ENCODE assay signal across 21 cellular contexts in the genomic region with DNA sequence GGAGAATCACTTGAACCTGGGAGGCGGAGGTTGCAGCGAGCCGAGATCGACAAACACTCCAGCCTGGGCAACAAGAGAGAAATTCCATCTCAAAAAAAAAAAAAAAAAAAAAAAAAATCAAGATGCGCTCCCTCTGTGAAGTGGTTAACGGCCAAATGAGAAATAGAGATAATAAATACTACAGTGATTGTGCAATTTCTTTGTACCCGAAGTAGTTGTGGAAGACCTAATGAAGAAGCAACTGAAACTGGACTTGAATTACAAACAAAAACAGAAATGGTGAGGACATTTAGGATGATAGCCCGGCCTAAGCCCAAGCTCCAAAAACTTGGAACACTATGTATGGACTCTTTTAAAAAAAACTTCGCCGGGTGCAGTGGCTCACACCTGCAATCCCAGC. TPM values are rescaled to one million over a fixed set of nuclear protein-coding genes. Genes with fewer than 3 reads are reported as not detected.
DNase-seq lines count a peak whose midpoint lies in the region; ATAC-seq and TF ChIP-seq lines count a peak whose summit lies in the region.
"Had no signal": no experiment of that assay in that cellular context is flagged by ENCODE, and none has a peak within 500 bp of the region (broad histone marks: within the 10 kb centered on the region; RNA-seq: fewer than 3 reads in every experiment).

No MANE protein-coding gene starts in this region.

- H3K9me3 ChIP-seq in CD4-positive, alpha-beta memory T cell (ENCODE audit: control insufficient read depth in 1 of 2, low read length in 2 of 2), result no peaks in the 10 kb centered on the region
- no peaks in the 10 kb centered on the region for H3K9me3 ChIP-seq in naive thymus-derived CD4-positive, alpha-beta T cell (ENCODE audit: control insufficient read depth in 2 of 3, low read length in 3 of 3)
- H3K9me3 ChIP-seq in BE2C, result no peaks in the 10 kb centered on the region
- H3K9me3 ChIP-seq: BLaER1, ovary, sigmoid colon, stomach had no signal

- peak overlapping the region; percentile 67 for H3K27ac Mint-ChIP-seq in activated CD4-positive, alpha-beta T cell treated with anti-CD3 and anti-CD28 coated beads for 36 hours
- H3K27ac Mint-ChIP-seq in CD4-positive, alpha-beta memory T cell, result peak overlapping the region; percentile 84 to 99 (median 96)
- peak overlapping the region; percentile 87 for H3K27ac Mint-ChIP-seq in activated naive CD8-positive, alpha-beta T cell treated with anti-CD3 and anti-CD28 coated beads, Interleukin-2, amount 10 ng/mL, durations not matched to agents 7 days and 5 days
- H3K27ac Mint-ChIP-seq in naive thymus-derived CD4-positive, alpha-beta T cell, result peak overlapping the region; percentile 80 to 97 (median 90)

- H3K4me1 ChIP-seq in CD4-positive, alpha-beta memory T cell (ENCODE audit: insufficient read depth, low read length), result peaks cover 36% of the 10 kb centered on the region
- H3K4me1 ChIP-seq in naive thymus-derived CD4-positive, alpha-beta T cell (ENCODE audit: control insufficient read depth in 2 of 2, insufficient read depth in 2 of 2, low read length in 2 of 2), result peaks cover 23 to 26% of the 10 kb centered on the region in 2 donors
- H3K4me1 ChIP-seq in BE2C, result no peaks in the 10 kb centered on the region
- H3K4me1 ChIP-seq: sigmoid colon had no signal

- H3K9me3 Mint-ChIP-seq in activated CD4-positive, alpha-beta T cell treated with anti-CD3 and anti-CD28 coated beads for 36 hours (ENCODE audit: low read depth), result no peaks in the 10 kb centered on the region
- no peaks in the 10 kb centered on the region for H3K9me3 Mint-ChIP-seq in CD4-positive, alpha-beta memory T cell
- H3K9me3 Mint-ChIP-seq in activated naive CD8-positive, alpha-beta T cell treated with anti-CD3 and anti-CD28 coated beads, Interleukin-2, amount 10 ng/mL, durations not matched to agents 7 days and 5 days, result peaks cover 4% of the 10 kb centered on the region
- H3K9me3 Mint-ChIP-seq in naive thymus-derived CD4-positive, alpha-beta T cell, result peaks cover 0 to 9% (median 0%) of the 10 kb centered on the region in 11 donors

- no peak for TF ChIP-seq CTCF in BE2C (IDR thresholded peaks at IDR 0.05; ENCODE audit: low read depth, low read length)

- ATAC-seq in activated CD4-positive, alpha-beta T cell treated with anti-CD3 and anti-CD28 coated beads for 36 hours, result no peak
- ATAC-seq in activated naive CD8-positive, alpha-beta T cell treated with anti-CD3 and anti-CD28 coated beads, Interleukin-2, amount 10 ng/mL, durations not matched to agents 7 days and 5 days (ENCODE audit: low read depth), result no peak
- ATAC-seq in naive thymus-derived CD4-positive, alpha-beta T cell, result no peak
- ATAC-seq in GM19324 (IDR thresholded peaks at IDR 0.05; ENCODE audit: low FRiP score, unreplicated experiment), result no peak

- H3K36me3 Mint-ChIP-seq in activated CD4-positive, alpha-beta T cell treated with anti-CD3 and anti-CD28 coated beads for 36 hours (ENCODE audit: low read depth), result no peaks in the 10 kb centered on the region
- H3K36me3 Mint-ChIP-seq in CD4-positive, alpha-beta memory T cell, result no peaks in the 10 kb centered on the region
- H3K36me3 Mint-ChIP-seq in activated naive CD8-positive, alpha-beta T cell treated with anti-CD3 and anti-CD28 coated beads, Interleukin-2, amount 10 ng/mL, durations not matched to agents 7 days and 5 days, result peaks cover 8% of the 10 kb centered on the region
- peaks cover 0 to 14% (median 0%) of the 10 kb centered on the region in 5 donors for H3K36me3 Mint-ChIP-seq in naive thymus-derived CD4-positive, alpha-beta T cell

- no peak for DNase-seq in activated CD4-positive, alpha-beta T cell treated with anti-CD3 and anti-CD28 coated beads for 36 hours
- no peak for DNase-seq in activated CD4-positive, alpha-beta T cell treated with anti-CD3 and anti-CD28 coated beads, Interleukin-2, amount 50 U/mL, for 4 hours
- DNase-seq in CD4-positive, alpha-beta memory T cell, result no peak
- DNase-seq in activated naive CD8-positive, alpha-beta T cell treated with anti-CD3 and anti-CD28 coated beads, Interleukin-2, amount 10 ng/mL, durations not matched to agents 7 days and 5 days, result no peak
- no peak for DNase-seq in naive thymus-derived CD4-positive, alpha-beta T cell
- DNase-seq in BE2C (no peak), COLO829 (ENCODE audit: low spot score) (no peak)
- DNase-seq: anterior cingulate cortex, cerebellar nuclear complex, DMS 273 treated with DMSO at 0.1 percent for 48 hours, GDM1, head of caudate nucleus, NCI-H1417, NCI-H524 treated with DMSO at 0.1 percent for 48 hours, ovary, sigmoid colon, stomach had no signal

- H3K4me3 Mint-ChIP-seq in activated CD4-positive, alpha-beta T cell treated with anti-CD3 and anti-CD28 coated beads for 36 hours, result no peak overlapping the region
- H3K4me3 Mint-ChIP-seq in CD4-positive, alpha-beta memory T cell, result no peak overlapping the region
- H3K4me3 Mint-ChIP-seq in activated naive CD8-positive, alpha-beta T cell treated with anti-CD3 and anti-CD28 coated beads, Interleukin-2, amount 10 ng/mL, durations not matched to agents 7 days and 5 days, result no peak overlapping the region
- peak overlapping the region in 1 of 10 donors; percentile 39 for H3K4me3 Mint-ChIP-seq in naive thymus-derived CD4-positive, alpha-beta T cell
- H3K4me3 Mint-ChIP-seq: activated T-helper 1 cell treated with anti-CD3 and anti-CD28 coated beads, Interleukin-12 subunit alpha, Interleukin-12 subunit beta, Interleukin-2, Interleukin-4 antibody, amounts not matched to agents 30 ng/mL and 10 ng/mL and 1 ng/mL, durations not matched to agents 14 hours and 24 hours and 36 hours had no signal

- CTCF ChIA-PET in activated CD4-positive, alpha-beta T cell treated with anti-CD3 and anti-CD28 coated beads for 36 hours (lab: Charles Lee), result interaction anchor here (1.2 to 2.1 kb wide), 4 partner anchors 10 to 96 kb away, joined by 3 to 10 read pairs (median 4); no protein-coding TSS in a partner anchor
- CTCF ChIA-PET in CD4-positive, alpha-beta memory T cell (lab: Charles Lee; ENCODE audit: partially characterized antibody), result interaction anchor here (3.6 to 3.8 kb wide), 2 partner anchors 10 to 44 kb away, joined by 17 to 34 read pairs; partner anchors contain the start of gene CDK17
- CTCF ChIA-PET in naive thymus-derived CD4-positive, alpha-beta T cell (lab: Charles Lee), result no interaction called here

- POLR2A ChIA-PET in activated CD4-positive, alpha-beta T cell treated with anti-CD3 and anti-CD28 coated beads for 36 hours (lab: Charles Lee), result interaction anchor here (0.6 to 1.7 kb wide), 2 partner anchors 17 to 39 kb away, joined by 5 to 9 read pairs; no protein-coding TSS in a partner anchor
- POLR2A ChIA-PET in CD4-positive, alpha-beta memory T cell (lab: Charles Lee; ENCODE audit: partially characterized antibody), result interaction anchor here (2.2 to 3.2 kb wide), 3 partner anchors 8 to 52 kb away, joined by 6 to 14 read pairs (median 13); no protein-coding TSS in a partner anchor
- POLR2A ChIA-PET in activated naive CD8-positive, alpha-beta T cell treated with anti-CD3 and anti-CD28 coated beads, Interleukin-2, amount 10 ng/mL, durations not matched to agents 7 days and 5 days (lab: Charles Lee), result no interaction called here
- POLR2A ChIA-PET in naive thymus-derived CD4-positive, alpha-beta T cell (lab: Charles Lee), result interaction anchor here (2.8 kb wide), 1 partner anchor 44 kb away, joined by 17 read pairs; the partner anchor contains the start of gene CDK17

- no peaks in the 10 kb centered on the region for H3K36me3 ChIP-seq in CD4-positive, alpha-beta memory T cell (ENCODE audit: insufficient read depth, low read length)
- no peaks in the 10 kb centered on the region for H3K36me3 ChIP-seq in naive thymus-derived CD4-positive, alpha-beta T cell (ENCODE audit: control insufficient read depth in 2 of 3, insufficient read depth in 3 of 3, low read length in 3 of 3)
- H3K36me3 ChIP-seq in BE2C, result no peaks in the 10 kb centered on the region
- H3K36me3 ChIP-seq: BLaER1, ovary, sigmoid colon, stomach had no signal

- H3K27ac ChIP-seq in CD4-positive, alpha-beta memory T cell (ENCODE audit: low read depth, low read length), result no peak overlapping the region
- peak overlapping the region; percentile 80 for H3K27ac ChIP-seq in naive thymus-derived CD4-positive, alpha-beta T cell (ENCODE audit: low read depth, low read length)
- H3K27ac ChIP-seq: BLaER1, ovary had no signal

- H3K27me3 Mint-ChIP-seq in activated CD4-positive, alpha-beta T cell treated with anti-CD3 and anti-CD28 coated beads for 36 hours, result no peaks in the 10 kb centered on the region
- H3K27me3 Mint-ChIP-seq in CD4-positive, alpha-beta memory T cell, result no peaks in the 10 kb centered on the region
- H3K27me3 Mint-ChIP-seq in activated naive CD8-positive, alpha-beta T cell treated with anti-CD3 and anti-CD28 coated beads, Interleukin-2, amount 10 ng/mL, durations not matched to agents 7 days and 5 days, result no peaks in the 10 kb centered on the region
- H3K27me3 Mint-ChIP-seq in naive thymus-derived CD4-positive, alpha-beta T cell, result no peaks in the 10 kb centered on the region

- peaks cover 39% of the 10 kb centered on the region for H3K4me1 Mint-ChIP-seq in activated CD4-positive, alpha-beta T cell treated with anti-CD3 and anti-CD28 coated beads for 36 hours
- peaks cover 27 to 52% (median 39%) of the 10 kb centered on the region in 4 donors for H3K4me1 Mint-ChIP-seq in CD4-positive, alpha-beta memory T cell
- H3K4me1 Mint-ChIP-seq in activated naive CD8-positive, alpha-beta T cell treated with anti-CD3 and anti-CD28 coated beads, Interleukin-2, amount 10 ng/mL, durations not matched to agents 7 days and 5 days, result peaks cover 39% of the 10 kb centered on the region
- peaks cover 17 to 55% (median 44%) of the 10 kb centered on the region in 7 donors for H3K4me1 Mint-ChIP-seq in naive thymus-derived CD4-positive, alpha-beta T cell

- no peak overlapping the region for H3K4me3 ChIP-seq in CD4-positive, alpha-beta memory T cell (ENCODE audit: low read length in 2 of 2)
- H3K4me3 ChIP-seq in naive thymus-derived CD4-positive, alpha-beta T cell (ENCODE audit: low read length), result no peak overlapping the region
- H3K4me3 ChIP-seq in BE2C (ENCODE audit: low read depth, low read length), result no peak overlapping the region
- H3K4me3 ChIP-seq: BLaER1, lung, ovary, sigmoid colon, stomach had no signal

- intact Hi-C loops in activated CD4-positive, alpha-beta T cell treated with anti-CD3 and anti-CD28 coated beads for 36 hours (cut with DNase I, micrococcal nuclease), result loop anchor here in 1 of 2 experiments (2.0 kb wide), 1 partner anchor 20 kb away; no protein-coding TSS in a partner anchor
- intact Hi-C loops in CD4-positive, alpha-beta memory T cell (cut with micrococcal nuclease), result loop anchor here (2.0 kb wide), 1 partner anchor 410 kb away; the partner anchor contains the start of gene LTA4H
- intact Hi-C loops in naive thymus-derived CD4-positive, alpha-beta T cell (cut with micrococcal nuclease), result loop anchor here (2.0 kb wide), 4 partner anchors 16 to 66 kb away; no protein-coding TSS in a partner anchor

- no peaks in the 10 kb centered on the region for H3K27me3 ChIP-seq in CD4-positive, alpha-beta memory T cell (ENCODE audit: insufficient read depth, low read length)
- H3K27me3 ChIP-seq in naive thymus-derived CD4-positive, alpha-beta T cell (ENCODE audit: control insufficient read depth in 2 of 2, insufficient read depth in 2 of 2, low read length in 2 of 2), result no peaks in the 10 kb centered on the region
- H3K27me3 ChIP-seq in BE2C, result no peaks in the 10 kb centered on the region
- H3K27me3 ChIP-seq: BLaER1, ovary, sigmoid colon, stomach had no signal

RNA-seq across cellular contexts. Expression of gene CDK17, which starts 44.2 kb away (rescaled TPM):
- 10 to 100 TPM; 38.0 to 39.4 TPM for total RNA-seq in activated CD4-positive, alpha-beta T cell treated with anti-CD3 and anti-CD28 coated beads for 36 hours
- total RNA-seq in CD4-positive, alpha-beta memory T cell, result 10 to 100 TPM; 66.9 to 67.4 TPM
- polyA plus RNA-seq in CD4-positive, alpha-beta memory T cell, result 10 to 100 TPM; 30.5 to 31.5 TPM
- 10 to 100 TPM; 51.7 to 60.6 TPM for total RNA-seq in activated naive CD8-positive, alpha-beta T cell treated with anti-CD3 and anti-CD28 coated beads, Interleukin-2, amount 10 ng/mL, durations not matched to agents 7 days and 5 days
- total RNA-seq in naive thymus-derived CD4-positive, alpha-beta T cell, result 100 to 1,000 TPM in 2 of 5 experiments, 10 to 100 TPM in 3; 39.7 to 112 (median 67.9) TPM
- polyA plus RNA-seq in naive thymus-derived CD4-positive, alpha-beta T cell, result 10 to 100 TPM; 30.0 to 50.8 TPM
- 9.8 TPM for polyA plus RNA-seq in BE2C (2012; ENCODE audit: insufficient read depth, insufficient read length, low read depth)

RNA-seq across cellular contexts. Expression of gene CFAP54, which starts 45.0 kb away (rescaled TPM):
- under 1 TPM; 0.37 to 0.44 TPM for total RNA-seq in activated CD4-positive, alpha-beta T cell treated with anti-CD3 and anti-CD28 coated beads for 36 hours
- 1 to 10 TPM in 1 of 2 experiments, under 1 TPM in 1; 0.73 to 1.1 TPM for total RNA-seq in CD4-positive, alpha-beta memory T cell
- polyA plus RNA-seq in CD4-positive, alpha-beta memory T cell, result under 1 TPM; 0.37 to 0.65 TPM
- total RNA-seq in activated naive CD8-positive, alpha-beta T cell treated with anti-CD3 and anti-CD28 coated beads, Interleukin-2, amount 10 ng/mL, durations not matched to agents 7 days and 5 days, result 1 to 10 TPM in 1 of 2 experiments, under 1 TPM in 1; 0.94 to 1.8 TPM
- under 1 TPM; 0.22 to 0.93 (median 0.30) TPM for total RNA-seq in naive thymus-derived CD4-positive, alpha-beta T cell
- under 1 TPM in 1 of 2 donors, not detected in 1; 0.07 TPM for polyA plus RNA-seq in naive thymus-derived CD4-positive, alpha-beta T cell
- polyA plus RNA-seq in BE2C (2012; ENCODE audit: insufficient read depth, insufficient read length, low read depth), result not detected
